ENCODE assay signal across 8 cellular contexts in genomic region chr19:51687791-51688664, GRCh38. TPM values are rescaled to one million over a fixed set of nuclear protein-coding genes. Genes with fewer than 3 reads are reported as not detected.
DNase-seq lines count a peak whose midpoint lies in the region; ATAC-seq and TF ChIP-seq lines count a peak whose summit lies in the region.

No MANE protein-coding gene starts in this region.

- H3K4me3 ChIP-seq in CD4-positive, CD25-positive, alpha-beta regulatory T cell (ENCODE audit: low read depth, low read length): no peak overlapping the region
- H3K4me3 ChIP-seq in right atrium auricular region: peak overlapping the region; percentile 79 to 100
- peak overlapping the region; percentile 66 for H3K4me3 ChIP-seq in trophoblast cell (ENCODE audit: low read depth, low read length)

- H3K9me3 ChIP-seq in CD4-positive, CD25-positive, alpha-beta regulatory T cell (ENCODE audit: control insufficient read depth in 2 of 2, low read length in 2 of 2): peaks cover 11 to 16% of the 10 kb centered on the region in 2 experiments
- no peaks in the 10 kb centered on the region for H3K9me3 ChIP-seq in right atrium auricular region
- H3K9me3 ChIP-seq in trophoblast cell (ENCODE audit: insufficient read depth, low read depth, low read length): no peaks in the 10 kb centered on the region

- peak overlapping the region; percentile 62 for H3K4ac ChIP-seq in trophoblast cell (ENCODE audit: low read depth, low read length)

- peak overlapping the region; percentile 95 for H3K18ac ChIP-seq in trophoblast cell (ENCODE audit: low read length)

- H3K27ac ChIP-seq in CD4-positive, CD25-positive, alpha-beta regulatory T cell (ENCODE audit: insufficient read depth, low read length, poor library complexity, severe bottlenecking): no peak overlapping the region
- peak overlapping the region; percentile 97 to 99 for H3K27ac ChIP-seq in right atrium auricular region
- peak overlapping the region; percentile 95 for H3K27ac ChIP-seq in trophoblast cell (ENCODE audit: low read depth, low read length)

- H3K9ac ChIP-seq in trophoblast cell (ENCODE audit: low read length): peak overlapping the region; percentile 38

- WGBS in trophoblast cell (ENCODE audit: extremely low coverage, insufficient coverage, insufficient read length): no CpG with 5 or more reads among the region's 22 CpGs

- H3K4me1 Mint-ChIP-seq in CD4-positive, CD25-positive, alpha-beta regulatory T cell: peaks cover 0 to 22% (median 0%) of the 10 kb centered on the region in 4 donors

- H3K27me3 ChIP-seq in CD4-positive, CD25-positive, alpha-beta regulatory T cell (ENCODE audit: control insufficient read depth, insufficient read depth, low read length): peaks cover 2% of the 10 kb centered on the region
- H3K27me3 ChIP-seq in right atrium auricular region (no peaks in the 10 kb centered on the region), trophoblast cell (ENCODE audit: insufficient read depth, low read length) (no peaks in the 10 kb centered on the region)

- peak overlapping the region; percentile 90 for H3K14ac ChIP-seq in trophoblast cell (ENCODE audit: low read length)

- peak overlapping the region; percentile 7 for H2BK12ac ChIP-seq in trophoblast cell (ENCODE audit: low read length)

- peaks cover 45% of the 10 kb centered on the region for H3K79me2 ChIP-seq in trophoblast cell (ENCODE audit: control insufficient read depth, insufficient read depth, low read length, poor library complexity)

- H3K36me3 ChIP-seq in CD4-positive, CD25-positive, alpha-beta regulatory T cell (ENCODE audit: control insufficient read depth, insufficient read depth, low read length): no peaks in the 10 kb centered on the region
- H3K36me3 ChIP-seq in right atrium auricular region (peaks cover 4% of the 10 kb centered on the region), trophoblast cell (ENCODE audit: control insufficient read depth in 1 of 2, insufficient read depth in 2 of 2, low read length in 2 of 2) (peaks cover 9 to 10% of the 10 kb centered on the region in 2 experiments)

- no peaks in the 10 kb centered on the region for H3K36me3 Mint-ChIP-seq in CD4-positive, CD25-positive, alpha-beta regulatory T cell

- H2AK5ac ChIP-seq in trophoblast cell (ENCODE audit: low read length): peak overlapping the region; percentile 44

- peaks cover 2 to 21% (median 7%) of the 10 kb centered on the region in 7 donors for H3K9me3 Mint-ChIP-seq in CD4-positive, CD25-positive, alpha-beta regulatory T cell

- peak overlapping the region; percentile 77 for H2BK5ac ChIP-seq in trophoblast cell (ENCODE audit: low read depth, low read length, poor library complexity)

- peak overlapping the region; percentile 50 for H2BK120ac ChIP-seq in trophoblast cell (ENCODE audit: insufficient read depth, low read length, poor library complexity)

- DNase-seq in CD4-positive, CD25-positive, alpha-beta regulatory T cell: no peak
- peak; percentile 90 for DNase-seq in LHCN-M2 (ENCODE audit: low read depth)
- DNase-seq in amniotic stem cell (lab: John Stamatoyannopoulos, UW): peak; percentile 24
- DNase-seq in right atrium auricular region (ENCODE audit: low spot score): peak; percentile 82
- DNase-seq in trophoblast cell: peak; percentile 70 to 81
- DNase-seq in MV-4-11 (lab: John Stamatoyannopoulos, UW): no peak

- no peak overlapping the region for H3K23ac ChIP-seq in trophoblast cell (ENCODE audit: low read length)

- peak overlapping the region; percentile 53 for H4K8ac ChIP-seq in trophoblast cell (ENCODE audit: low read depth, low read length)

- peak overlapping the region in 2 of 3 donors; percentile 6 to 80 for H3K27ac Mint-ChIP-seq in CD4-positive, CD25-positive, alpha-beta regulatory T cell

- peak overlapping the region; percentile 96 for H4K91ac ChIP-seq in trophoblast cell (ENCODE audit: low read depth, low read length)

- H3K27me3 Mint-ChIP-seq in CD4-positive, CD25-positive, alpha-beta regulatory T cell: peaks cover 24% of the 10 kb centered on the region

- H3K79me1 ChIP-seq in trophoblast cell (ENCODE audit: low read length): peaks cover 39% of the 10 kb centered on the region

- peak overlapping the region; percentile 56 for H4K12ac ChIP-seq in trophoblast cell (ENCODE audit: low read depth, low read length)

- ATAC-seq in CD4-positive, CD25-positive, alpha-beta regulatory T cell (ENCODE audit: low read depth in 2 of 2): no peak
- no peak for ATAC-seq in GM18498 (IDR thresholded peaks at IDR 0.05; ENCODE audit: unreplicated experiment)
- ATAC-seq in GM21528 (IDR thresholded peaks at IDR 0.05; ENCODE audit: low FRiP score, unreplicated experiment): no peak

- TF ChIP-seq CTCF in right atrium auricular region (IDR thresholded peaks at IDR 0.05): no peak

- peak overlapping the region; percentile 58 to 92 (median 80) for H3K4me3 Mint-ChIP-seq in CD4-positive, CD25-positive, alpha-beta regulatory T cell

- H3K4me1 ChIP-seq in CD4-positive, CD25-positive, alpha-beta regulatory T cell (ENCODE audit: control insufficient read depth, insufficient read depth, low read length, poor library complexity, severe bottlenecking): peaks cover 16% of the 10 kb centered on the region
- H3K4me1 ChIP-seq in right atrium auricular region (peaks cover 0 to 40% of the 10 kb centered on the region in 2 donors), trophoblast cell (ENCODE audit: control insufficient read depth in 1 of 2, insufficient read depth in 2 of 2, low read length in 2 of 2) (peaks cover 15 to 22% of the 10 kb centered on the region in 2 experiments)

- H3K4me2 ChIP-seq in trophoblast cell (ENCODE audit: low read length): peak overlapping the region; percentile 77

- H2AFZ ChIP-seq in trophoblast cell (ENCODE audit: insufficient read depth, low read length, poor library complexity): peak overlapping the region; percentile 55

RNA-seq across cellular contexts. Expression of gene SPACA6, which starts 5.1 kb away (rescaled TPM):
- 4.4 TPM for total RNA-seq in CD4-positive, CD25-positive, alpha-beta regulatory T cell
- polyA plus RNA-seq in CD4-positive, CD25-positive, alpha-beta regulatory T cell: 1 to 10 TPM in 3 of 4 donors, under 1 TPM in 1; 0.98 to 5.6 (median 1.6) TPM
- total RNA-seq in LHCN-M2 (2014; rRNA removed) (12.9 and 27.3 TPM in 2 replicates), right atrium auricular region (1 to 10 TPM; 3.7 to 6.4 TPM)
- polyA plus RNA-seq in LHCN-M2 (2012): 15.1 TPM
- polyA plus RNA-seq in trophoblast cell (2013): 21.7 and 24.5 TPM in 2 replicates

RNA-seq across cellular contexts. Expression of gene HAS1, which starts 35.8 kb away (rescaled TPM):
- 0.86 TPM for total RNA-seq in CD4-positive, CD25-positive, alpha-beta regulatory T cell
- not detected for polyA plus RNA-seq in CD4-positive, CD25-positive, alpha-beta regulatory T cell
- total RNA-seq in LHCN-M2 (2014; rRNA removed) (59.1 and 139 TPM in 2 replicates), right atrium auricular region (10 to 100 TPM; 27.0 to 52.0 TPM)
- 1.6 TPM for polyA plus RNA-seq in LHCN-M2 (2012)
- 0.08 and 0.18 TPM in 2 replicates for polyA plus RNA-seq in trophoblast cell (2013)

RNA-seq across cellular contexts. Expression of gene SIGLEC14, which starts 41.4 kb away (rescaled TPM):
- total RNA-seq in CD4-positive, CD25-positive, alpha-beta regulatory T cell: not detected
- polyA plus RNA-seq in CD4-positive, CD25-positive, alpha-beta regulatory T cell: under 1 TPM in 2 of 4 donors, not detected in 2; 0.08 to 0.18 TPM
- total RNA-seq in LHCN-M2 (2014; rRNA removed) (not detected in 2 replicates), right atrium auricular region (under 1 TPM; 0.26 to 0.31 TPM)
- 0.04 TPM for polyA plus RNA-seq in LHCN-M2 (2012)
- polyA plus RNA-seq in trophoblast cell (2013): 1.0 TPM in 2 replicates

RNA-seq across cellular contexts. Expression of gene SIGLEC5, which starts 57.8 kb away (rescaled TPM):
- total RNA-seq in CD4-positive, CD25-positive, alpha-beta regulatory T cell: not detected
- under 1 TPM in 1 of 4 donors, not detected in 3; 0.16 TPM for polyA plus RNA-seq in CD4-positive, CD25-positive, alpha-beta regulatory T cell
- total RNA-seq in LHCN-M2 (2014; rRNA removed) (not detected in 2 replicates), right atrium auricular region (1 to 10 TPM in 1 of 2 donors, not detected in 1; 1.7 TPM)
- not detected for polyA plus RNA-seq in LHCN-M2 (2012)
- not detected in 2 replicates for polyA plus RNA-seq in trophoblast cell (2013)

Comparison
In these comparisons a context has a peak if more than half of its experiments do, and no peak if none do; other contexts are left out.
1. DNase-seq: peak in LHCN-M2 (single experiment), amniotic stem cell (single experiment), right atrium auricular region (single experiment) and trophoblast cell (2 of 2); none in CD4-positive, CD25-positive, alpha-beta regulatory T cell (0 of 3) and MV-4-11 (single experiment).
2. RNA of gene HAS1, which starts 35.8 kb away (total RNA-seq): 59.1 to 139 TPM in LHCN-M2 and 27.0 to 52.0 TPM in right atrium auricular region; 0.86 TPM in CD4-positive, CD25-positive, alpha-beta regulatory T cell (single experiment); every median in the first group is over 10 times any median in the second.